ENCODE assay signal across 22 cellular contexts in genomic region chr15:65991721-65992472, GRCh38.
"Had no signal": no experiment of that assay in that cellular context is flagged by ENCODE, and none has a peak within 500 bp of the region (broad histone marks: within the 10 kb centered on the region; RNA-seq: fewer than 3 reads in every experiment).

No MANE protein-coding gene starts in this region.

- H2AFZ ChIP-seq: hepatocyte had no signal

- H3K9me3 ChIP-seq: spleen, testis, tibial nerve, upper lobe of right lung, vagina had no signal

- H3K4me3 ChIP-seq: hepatocyte, spleen, testis, tibial nerve, upper lobe of right lung, vagina had no signal

- H3K4me1 ChIP-seq: foreskin keratinocyte, spleen, testis, tibial nerve, upper lobe of right lung, vagina had no signal

- H3K79me2 ChIP-seq: hepatocyte had no signal

- H3K36me3 ChIP-seq: spleen, tibial nerve, upper lobe of right lung, vagina had no signal

- H3K27ac ChIP-seq: foreskin keratinocyte, hepatocyte, spleen, testis, tibial nerve, upper lobe of right lung, vagina had no signal

- FAIRE-seq: kidney had no signal

- ATAC-seq: foreskin keratinocyte; left cardiac atrium; left ventricle myocardium superior; naive thymus-derived CD8-positive, alpha-beta T cell; sciatic nerve; stimulated activated naive B cell treated with anti-CD40 and anti-IgM and Interleukin-4, amounts not matched to agents 10 μg/mL and 1 μg/mL and 100 μg/mL, for 72 hours; stimulated activated naive CD8-positive, alpha-beta T cell treated with anti-CD3 and anti-CD28 coated beads, Interleukin-15, amount 100 ng/mL, for 72 hours; upper lobe of right lung had no signal

- DNase-seq: dermis blood vessel endothelial cell; erythroblast; foreskin keratinocyte; head of caudate nucleus; kidney; left cardiac atrium; left ventricle myocardium superior; mammary epithelial cell; naive thymus-derived CD8-positive, alpha-beta T cell; posterior cingulate gyrus; spleen; stimulated activated CD4-positive, alpha-beta T cell treated with anti-CD3 and anti-CD28 coated beads, Interleukin-15, amount 100 ng/mL, for 24 hours; stimulated activated CD4-positive, alpha-beta T cell treated with anti-CD3 and anti-CD28 coated beads, Interleukin-1b, Interleukin-23, amount 100 ng/mL, for 48 hours; stimulated activated CD4-positive, alpha-beta T cell treated with anti-CD3 and anti-CD28 coated beads, Interleukin-4, amount 100 ng/mL, for 24 hours; stimulated activated naive B cell treated with anti-CD40 and anti-IgM and Interleukin-4, amounts not matched to agents 10 μg/mL and 1 μg/mL and 100 μg/mL, for 72 hours; stimulated activated naive CD8-positive, alpha-beta T cell treated with anti-CD3 and anti-CD28 coated beads, Interleukin-15, amount 100 ng/mL, for 72 hours; testis; upper lobe of right lung had no signal

- H3K27me3 ChIP-seq: testis, vagina had no signal

- H3K4me2 ChIP-seq: hepatocyte had no signal
